In genomic region chrX:54087661-54088060, GRCh38 we compare ENCODE assay signal across 22 cellular contexts. TPM values are rescaled to one million over a fixed set of nuclear protein-coding genes. Genes with fewer than 3 reads are reported as not detected.
DNase-seq lines count a peak whose midpoint lies in the region; ATAC-seq lines count a peak whose summit lies in the region.
"Had no signal": no experiment of that assay in that cellular context is flagged by ENCODE, and none has a peak within 500 bp of the region (broad histone marks: within the 10 kb centered on the region; RNA-seq: fewer than 3 reads in every experiment).

No MANE protein-coding gene starts in this region.

- DNase-seq in G401 (ENCODE audit: low spot score) (peak; percentile 2), NCI-H82 (lab: John Stamatoyannopoulos, UW) (peak; percentile 91), fibroblast of gingiva (ENCODE audit: low read depth) (peak; percentile 70), retina (peak; percentile 1), Kasumi-1 (lab: John Stamatoyannopoulos, UW) (no peak)
- no peak for DNase-seq in activated CD8-positive, alpha-beta memory T cell treated with anti-CD3 and anti-CD28 coated beads for 24 hours
- DNase-seq: ACHN, AML-193, GM23248, KBM-7, NCI-H1436 treated with DMSO at 0.1 percent for 48 hours, NCI-H2029 treated with DMSO at 0.1 percent for 48 hours, NCI-H2171 treated with DMSO at 0.1 percent for 48 hours, NCI-H446, NCI-H748 treated with DMSO at 0.1 percent for 48 hours, PC-9, SIG-M5, T-helper 1 cell had no signal

- ATAC-seq in HG02588 (IDR thresholded peaks at IDR 0.05; ENCODE audit: unreplicated experiment), result no peak
- ATAC-seq: GM12878, HCT116, HepG2 had no signal

- in situ Hi-C loops in G401 (cut with HindIII; ENCODE audit: low sequenced_read_pairs), result no loop called here

RNA-seq across cellular contexts. Expression of gene PHF8, which starts 43.4 kb away (rescaled TPM):
- total RNA-seq in G401 (2014; rRNA removed; shearing (Covaris generic)), result 8.7 and 17.0 TPM in 2 replicates

Comparison
In these comparisons a context has a peak if more than half of its experiments do, and no peak if none do; other contexts are left out.
1. DNase-seq: peak in G401 (single experiment), NCI-H82 (single experiment), fibroblast of gingiva (single experiment) and retina (single experiment); none in Kasumi-1 (0 of 2) and activated CD8-positive, alpha-beta memory T cell treated with anti-CD3 and anti-CD28 coated beads for 24 hours (single experiment).